In the genomic region with DNA sequence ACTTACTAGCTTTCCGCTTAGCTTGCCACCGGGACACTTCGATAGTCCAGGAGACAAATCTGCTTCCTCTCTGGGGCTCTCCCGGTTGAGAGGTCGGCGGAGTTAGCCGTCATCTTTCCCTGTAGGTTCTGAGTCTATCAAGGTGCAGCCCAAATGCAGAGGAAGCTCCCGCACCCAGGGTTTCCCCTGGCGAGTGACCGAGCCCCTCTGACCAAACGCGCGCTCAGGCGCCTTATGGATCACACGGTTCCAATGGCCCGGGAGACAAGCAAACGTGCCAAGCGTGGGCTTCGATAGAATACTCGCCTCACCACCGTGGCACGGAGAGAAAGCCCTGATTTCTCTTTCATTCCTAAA, we compare ENCODE assay signal across 17 cellular contexts. TPM values are rescaled to one million over a fixed set of nuclear protein-coding genes. Genes with fewer than 3 reads are reported as not detected.
DNase-seq lines count a peak whose midpoint lies in the region; ATAC-seq and TF ChIP-seq lines count a peak whose summit lies in the region.
"Had no signal": no experiment of that assay in that cellular context is flagged by ENCODE, and none has a peak within 500 bp of the region (broad histone marks: within the 10 kb centered on the region; RNA-seq: fewer than 3 reads in every experiment).

No MANE protein-coding gene starts in this region.

- H3K4me2 ChIP-seq in SK-N-SH (peak overlapping the region; percentile 78), osteoblast (ENCODE audit: insufficient read depth, low read length) (peak overlapping the region; percentile 69)

- no TSS peak for BruUV-seq in Calu3 (replicated peaks; lab: Mats Ljungman, UMichigan)

- peak overlapping the region in 1 of 2 experiments; percentile 37; a peak in 1 of 4 replicates for H3K4me3 ChIP-seq in SK-N-SH (ENCODE audit: low read depth in 2 of 2, low read length in 1 of 2)
- peak overlapping the region; percentile 55 for H3K4me3 ChIP-seq in osteoblast (ENCODE audit: insufficient read depth, low read length)

- H3K27ac Mint-ChIP-seq in CD14-positive monocyte (no peak overlapping the region), Calu3 (ENCODE audit: unreplicated experiment) (no peak overlapping the region)

- no peaks in the 10 kb centered on the region for H3F3A ChIP-seq in SK-N-SH (replicated peaks; ENCODE audit: insufficient read depth)

- CTCF ChIA-PET in Calu3 (lab: Charles Lee), result no interaction called here
- CTCF ChIA-PET in SK-N-SH (lab: Yijun Ruan, JAX), result interaction anchor here (0.6 to 7.3 kb wide), 6 partner anchors 510 to 1144 kb away, joined by 3 to 95 read pairs (median 24); no protein-coding TSS in a partner anchor

- H3K9me3 Mint-ChIP-seq in CD14-positive monocyte, result peaks cover 0 to 4% (median 0%) of the 10 kb centered on the region in 7 donors
- no peaks in the 10 kb centered on the region for H3K9me3 Mint-ChIP-seq in Calu3 (ENCODE audit: low read depth, unreplicated experiment)

- POLR2A ChIA-PET in SK-N-SH (lab: Yijun Ruan, JAX), result no interaction called here

- H3K27ac ChIP-seq in SK-N-SH (ENCODE audit: low read depth in 2 of 2, low read length in 1 of 2), result no peak overlapping the region
- no peak overlapping the region for H3K27ac ChIP-seq in osteoblast (ENCODE audit: low read depth, low read length)
- H3K27ac ChIP-seq: C4-2B had no signal

- H3K4me3 Mint-ChIP-seq in CD14-positive monocyte (no peak overlapping the region), Calu3 (ENCODE audit: low read depth, unreplicated experiment) (peak overlapping the region; percentile 67)

- H3K36me3 ChIP-seq in SK-N-SH (replicated peaks in 1 of 2; ENCODE audit: control insufficient read depth in 1 of 2, insufficient read depth in 2 of 2, low read length in 1 of 2) (no peaks in the 10 kb centered on the region), osteoblast (ENCODE audit: insufficient read depth, low read length) (no peaks in the 10 kb centered on the region)

- intact Hi-C loops in CD14-positive monocyte (cut with micrococcal nuclease) (loop anchor here in 1 of 2 donors (10.0 kb wide), 1 partner anchor 1171 kb away; a partner anchor contains a TSS), Calu3 (cut with micrococcal nuclease; ENCODE audit: unreplicated experiment) (no loop called here)

- H3K4me1 ChIP-seq in SK-N-SH (ENCODE audit: control insufficient read depth in 1 of 2, insufficient read depth in 2 of 2, low read depth in 1 of 2, low read length in 1 of 2) (peaks cover 0 to 10% of the 10 kb centered on the region in 2 experiments; a peak in 1 of 4 replicates), osteoblast (ENCODE audit: insufficient read depth, low read length) (peaks cover 6% of the 10 kb centered on the region)

- H3K27me3 ChIP-seq in SK-N-SH (ENCODE audit: insufficient read depth), result peaks cover 64% of the 10 kb centered on the region
- peaks cover 46% of the 10 kb centered on the region for H3K27me3 ChIP-seq in osteoblast (ENCODE audit: insufficient read depth, low read length)

- no peak for ATAC-seq in GM18511 (IDR thresholded peaks at IDR 0.05; ENCODE audit: unreplicated experiment)
- no peak for ATAC-seq in GM19324 (IDR thresholded peaks at IDR 0.05; ENCODE audit: low FRiP score, unreplicated experiment)
- ATAC-seq: HCT116 had no signal

- no peak overlapping the region for H3K9ac ChIP-seq in SK-N-SH

- H2AFZ ChIP-seq in SK-N-SH (ENCODE audit: low read depth), result no peak overlapping the region
- H2AFZ ChIP-seq in osteoblast (ENCODE audit: low read length), result peak overlapping the region; percentile 75

- DNase-seq in CD14-positive monocyte (ENCODE audit: low spot score), result peak; percentile 16
- no peak for DNase-seq in Calu3
- DNase-seq in SK-N-SH, result peak; percentile 29
- peak; percentile 41 for DNase-seq in osteoblast (ENCODE audit: insufficient read length, low spot score, missing footprints)
- DNase-seq in NCI-H2081 treated with DMSO at 0.1 percent for 48 hours (lab: John Stamatoyannopoulos, UW), result no peak
- DNase-seq: ACHN, DMS 273 treated with DMSO at 0.1 percent for 48 hours, GDM1, GOT3, KBM-7, MV-4-11, NCI-H1694 treated with DMSO at 0.1 percent for 48 hours, NCI-H2171 had no signal

- peaks cover 27 to 63% (median 33%) of the 10 kb centered on the region in 3 donors for H3K27me3 Mint-ChIP-seq in CD14-positive monocyte (ENCODE audit: low read depth in 3 of 3)
- H3K27me3 Mint-ChIP-seq in Calu3 (ENCODE audit: unreplicated experiment), result peaks cover 52% of the 10 kb centered on the region

- H4K20me1 ChIP-seq in SK-N-SH (ENCODE audit: insufficient read depth) (no peaks in the 10 kb centered on the region), osteoblast (ENCODE audit: insufficient read depth, low read length) (no peaks in the 10 kb centered on the region)

- TF ChIP-seq CTCF in CD14-positive monocyte (IDR thresholded peaks at IDR 0.05) (no peak), Calu3 (IDR thresholded peaks at IDR 0.05; ENCODE audit: unreplicated experiment) (no peak), SK-N-SH (IDR thresholded peaks at IDR 0.05) (no peak), osteoblast (IDR thresholded peaks at IDR 0.05; ENCODE audit: extremely low read depth, low read depth, low read length) (no peak)

- no peak for TF ChIP-seq RAD21 in SK-N-SH (IDR thresholded peaks at IDR 0.05; ENCODE audit: low read length)

- no peaks in the 10 kb centered on the region for H3K9me3 ChIP-seq in SK-N-SH
- H3K9me3 ChIP-seq in osteoblast (ENCODE audit: low read depth, low read length), result peaks cover 2% of the 10 kb centered on the region

- WGBS in SK-N-SH (ENCODE audit: low lambda C conversion rate), result 16% methylated on average over 22 of the region's 22 CpGs

- H3K4me1 Mint-ChIP-seq in CD14-positive monocyte (peaks cover 6% of the 10 kb centered on the region), Calu3 (ENCODE audit: low read depth, unreplicated experiment) (peaks cover 21% of the 10 kb centered on the region)

- H3K79me2 ChIP-seq in SK-N-SH (ENCODE audit: insufficient read depth) (no peaks in the 10 kb centered on the region), osteoblast (ENCODE audit: insufficient read depth, low read length) (no peaks in the 10 kb centered on the region)

- H3K36me3 Mint-ChIP-seq in CD14-positive monocyte (no peaks in the 10 kb centered on the region), Calu3 (ENCODE audit: insufficient read depth, unreplicated experiment) (no peaks in the 10 kb centered on the region)

- H3K9me2 ChIP-seq in SK-N-SH, result no peaks in the 10 kb centered on the region

- TF ChIP-seq EP300 in SK-N-SH (IDR thresholded peaks at IDR 0.05; ENCODE audit: borderline replicate concordance in 1 of 2, low read depth in 1 of 2, low read length in 1 of 2), result no peak

TF ChIP-seq in SK-N-SH, 30 proteins besides CTCF, POLR2A, EP300 and RAD21:
- TF ChIP-seq, protein P1, sequence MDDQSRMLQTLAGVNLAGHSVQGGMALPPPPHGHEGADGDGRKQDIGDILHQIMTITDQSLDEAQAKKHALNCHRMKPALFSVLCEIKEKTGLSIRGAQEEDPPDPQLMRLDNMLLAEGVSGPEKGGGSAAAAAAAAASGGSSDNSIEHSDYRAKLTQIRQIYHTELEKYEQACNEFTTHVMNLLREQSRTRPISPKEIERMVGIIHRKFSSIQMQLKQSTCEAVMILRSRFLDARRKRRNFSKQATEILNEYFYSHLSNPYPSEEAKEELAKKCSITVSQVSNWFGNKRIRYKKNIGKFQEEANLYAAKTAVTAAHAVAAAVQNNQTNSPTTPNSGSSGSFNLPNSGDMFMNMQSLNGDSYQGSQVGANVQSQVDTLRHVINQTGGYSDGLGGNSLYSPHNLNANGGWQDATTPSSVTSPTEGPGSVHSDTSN (IDR thresholded peaks at IDR 0.05), result no peak

RNA-seq across cellular contexts. Expression of a gene that starts 15.8 kb away (rescaled TPM):
- not detected for polyA plus RNA-seq in CD14-positive monocyte
- 12.3 and 16.5 TPM in 2 replicates for total RNA-seq in Calu3 (2022)
- polyA plus RNA-seq in SK-N-SH (2012; rRNA removed), result 3.6 and 4.3 TPM in 2 replicates
- polyA plus RNA-seq in SK-N-SH (2012; cell fraction: cytosol; rRNA removed), result 4.3 TPM in 2 replicates
- polyA plus RNA-seq in SK-N-SH (2012; cell fraction: nucleus; rRNA removed), result 5.0 and 5.6 TPM in 2 replicates
- 39.4 and 41.0 TPM in 2 replicates for total RNA-seq in osteoblast

Comparison
In these comparisons a context has a peak if more than half of its experiments do, and no peak if none do; other contexts are left out.
1. DNase-seq: peak in CD14-positive monocyte (single experiment), SK-N-SH (single experiment) and osteoblast (single experiment); none in Calu3 (single experiment) and NCI-H2081 treated with DMSO at 0.1 percent for 48 hours (single experiment).